ENCODE assay signal across 1 cellular context in genomic region chr2:169827272-169828140, GRCh38.
TF ChIP-seq lines count a peak whose summit lies in the region.

Gene UBR3 (plus strand): TSS chr2:169827454. CDS start chr2:169827508, 54 bp downstream.

TF ChIP-seq in HepG2, 621 proteins besides CTCF, POLR2A, EP300 and RAD21 (continued from another document and continues in another):
- TF ChIP-seq PLRG1 (conservative IDR thresholded peaks at IDR 0.05) (no peak), DPF2 (CRISPR knock-in tag; IDR thresholded peaks at IDR 0.05; ENCODE audit: borderline replicate concordance, low read depth) (no peak), ZNF205 (CRISPR knock-in tag; IDR thresholded peaks at IDR 0.05) (no peak), SIN3A (IDR thresholded peaks at IDR 0.05; ENCODE audit: borderline replicate concordance, low read depth, low read length) (peak; percentile 68; the same call in 1 of the 2 replicates), ZMYM4 (CRISPR knock-in tag; IDR thresholded peaks at IDR 0.05) (peak; percentile 87), ZNF143 (CRISPR knock-in tag; IDR thresholded peaks at IDR 0.05) (no peak), ELF4 (CRISPR knock-in tag; IDR thresholded peaks at IDR 0.05; ENCODE audit: borderline replicate concordance) (no peak), NR2F2 (IDR thresholded peaks at IDR 0.05; ENCODE audit: borderline replicate concordance, low read depth) (no peak), HHEX (CRISPR knock-in tag; IDR thresholded peaks at IDR 0.05) (no peak), TOPORS (CRISPR knock-in tag; IDR thresholded peaks at IDR 0.05) (peak; percentile 66; the same call in 1 of the 2 replicates), FOSL2 (CRISPR knock-in tag; IDR thresholded peaks at IDR 0.05) (no peak), DNMT1 (CRISPR knock-in tag; IDR thresholded peaks at IDR 0.05) (peak; percentile 73; the same call in 1 of the 2 replicates), GATAD1 (CRISPR knock-in tag; IDR thresholded peaks at IDR 0.05) (peak; percentile 41), ZIK1 (CRISPR knock-in tag; IDR thresholded peaks at IDR 0.05; ENCODE audit: borderline replicate concordance, low read depth) (peak; percentile 75; the same call in 1 of the 2 replicates), TCF7 (IDR thresholded peaks at IDR 0.05; ENCODE audit: low read depth) (no peak), JUN (CRISPR knock-in tag; IDR thresholded peaks at IDR 0.05) (no peak), ZNF354B (CRISPR knock-in tag; IDR thresholded peaks at IDR 0.05) (no peak), RELA (CRISPR knock-in tag; IDR thresholded peaks at IDR 0.05) (no peak), ZNF264 (CRISPR knock-in tag; IDR thresholded peaks at IDR 0.05) (no peak), ZNF816 (CRISPR knock-in tag; IDR thresholded peaks at IDR 0.05; ENCODE audit: borderline replicate concordance) (no peak), PRMT3 (CRISPR knock-in tag; IDR thresholded peaks at IDR 0.05; ENCODE audit: borderline replicate concordance, low read depth) (no peak), ZFP82 (CRISPR knock-in tag; IDR thresholded peaks at IDR 0.05; ENCODE audit: borderline replicate concordance) (peak; percentile 55; the same call in 1 of the 2 replicates), KDM1A (CRISPR knock-in tag; IDR thresholded peaks at IDR 0.05) (no peak), ZBTB14 (CRISPR knock-in tag; IDR thresholded peaks at IDR 0.05) (no peak), ZNF691 (CRISPR knock-in tag; IDR thresholded peaks at IDR 0.05; ENCODE audit: borderline replicate concordance, low read depth) (no peak), KLF12 (CRISPR knock-in tag; IDR thresholded peaks at IDR 0.05; ENCODE audit: borderline replicate concordance) (no peak), HDAC1 (CRISPR knock-in tag; IDR thresholded peaks at IDR 0.05) (peak; percentile 69), ZSCAN9 (CRISPR knock-in tag; IDR thresholded peaks at IDR 0.05; ENCODE audit: borderline replicate concordance) (no peak), TFDP1 (CRISPR knock-in tag; IDR thresholded peaks at IDR 0.05; ENCODE audit: borderline replicate concordance) (peak; percentile 44; the same call in 1 of the 2 replicates), ZNF788 (CRISPR knock-in tag; IDR thresholded peaks at IDR 0.05; ENCODE audit: borderline replicate concordance) (peak; percentile 3; the same call in 1 of the 2 replicates), NFYB (CRISPR knock-in tag; IDR thresholded peaks at IDR 0.05) (no peak), MXD4 (CRISPR knock-in tag; IDR thresholded peaks at IDR 0.05) (no peak; the same call in 1 of the 2 replicates), ZNF850 (CRISPR knock-in tag; conservative IDR thresholded peaks at IDR 0.05) (no peak), ZNF138 (CRISPR knock-in tag; IDR thresholded peaks at IDR 0.05; ENCODE audit: low read depth) (peak; percentile 55), CSRNP2 (CRISPR knock-in tag; conservative IDR thresholded peaks at IDR 0.05; ENCODE audit: low read depth) (peak; percentile 78; the same call in 1 of the 2 replicates), PAXIP1 (CRISPR knock-in tag; conservative IDR thresholded peaks at IDR 0.05) (no peak), NCOA1 (CRISPR knock-in tag; IDR thresholded peaks at IDR 0.05) (no peak), ZNF652 (CRISPR knock-in tag; IDR thresholded peaks at IDR 0.05; ENCODE audit: borderline replicate concordance, low read depth) (no peak), ZFP1 (CRISPR knock-in tag; IDR thresholded peaks at IDR 0.05) (no peak), ZNF639 (CRISPR knock-in tag; conservative IDR thresholded peaks at IDR 0.05) (no peak), ZBTB2 (CRISPR knock-in tag; IDR thresholded peaks at IDR 0.05; ENCODE audit: low read depth) (0 out of 2 replicates have a peak, but pooled peaks have one; percentile 61), ZNF576 (CRISPR knock-in tag; IDR thresholded peaks at IDR 0.05) (no peak), ZNF414 (CRISPR knock-in tag; IDR thresholded peaks at IDR 0.05) (peak; percentile 73; the same call in 1 of the 2 replicates), REST (IDR thresholded peaks at IDR 0.05; ENCODE audit: borderline replicate concordance in 1 of 2, low read depth in 1 of 2, low read length in 2 of 2) (peak in 1 of 2 experiments; percentile 64; a peak in 1 of 4 replicates), ZC3H4 (CRISPR knock-in tag; IDR thresholded peaks at IDR 0.05; ENCODE audit: borderline replicate concordance) (no peak), MIER2 (CRISPR knock-in tag; IDR thresholded peaks at IDR 0.05) (no peak), MIER3 (CRISPR knock-in tag; IDR thresholded peaks at IDR 0.05; ENCODE audit: borderline replicate concordance) (no peak), TOE1 (CRISPR knock-in tag; IDR thresholded peaks at IDR 0.05) (no peak), ZNF546 (CRISPR knock-in tag; conservative IDR thresholded peaks at IDR 0.05) (0 out of 2 replicates have a peak, but pooled peaks have one; percentile 34), ZNF446 (CRISPR knock-in tag; IDR thresholded peaks at IDR 0.05) (no peak), ZNF30 (CRISPR knock-in tag; IDR thresholded peaks at IDR 0.05) (no peak), FOXJ3 (CRISPR knock-in tag; IDR thresholded peaks at IDR 0.05; ENCODE audit: borderline replicate concordance) (no peak)
